ENCODE assay signal across 9 cellular contexts in genomic region chr13:100646030-100646673, GRCh38. TPM values are rescaled to one million over a fixed set of nuclear protein-coding genes. Genes with fewer than 3 reads are reported as not detected.
DNase-seq lines count a peak whose midpoint lies in the region; ATAC-seq and TF ChIP-seq lines count a peak whose summit lies in the region.
"Had no signal": no experiment of that assay in that cellular context is flagged by ENCODE, and none has a peak within 500 bp of the region (broad histone marks: within the 10 kb centered on the region; RNA-seq: fewer than 3 reads in every experiment).

No MANE protein-coding gene starts in this region.

- H3K27me3 Mint-ChIP-seq in activated naive CD4-positive, alpha-beta T cell treated with anti-CD3 and anti-CD28 coated beads for 36 hours (ENCODE audit: low read depth): no peaks in the 10 kb centered on the region
- H3K27me3 Mint-ChIP-seq: naive B cell had no signal

- intact Hi-C loops in activated naive CD4-positive, alpha-beta T cell treated with anti-CD3 and anti-CD28 coated beads for 36 hours (cut with micrococcal nuclease): no loop called here
- intact Hi-C loops in upper lobe of right lung (cut with DNase I) (no loop called here), psoas muscle (cut with DNase I) (no loop called here)

- in situ Hi-C loops in SK-MEL-5 (cut with HindIII; ENCODE audit: low pct_unique_long_range_greater_than_20kb, low sequenced_read_pairs): no loop called here

- H3K4me3 Mint-ChIP-seq in activated naive CD4-positive, alpha-beta T cell treated with anti-CD3 and anti-CD28 coated beads for 36 hours: no peak overlapping the region
- H3K4me3 Mint-ChIP-seq: naive B cell had no signal

- H3K27me3 ChIP-seq in upper lobe of right lung: no peaks in the 10 kb centered on the region
- no peaks in the 10 kb centered on the region for H3K27me3 ChIP-seq in psoas muscle (ENCODE audit: insufficient read depth in 3 of 3, low read length in 2 of 3)

- H3K36me3 Mint-ChIP-seq in activated naive CD4-positive, alpha-beta T cell treated with anti-CD3 and anti-CD28 coated beads for 36 hours (ENCODE audit: low read depth): peaks cover 23% of the 10 kb centered on the region

- WGBS in psoas muscle, 3 donors: 84 to 88% (median 85%) methylated on average over 12 of the region's 12 CpGs

- H3K27ac ChIP-seq in upper lobe of right lung (no peak overlapping the region), psoas muscle (no peak overlapping the region)

- no peaks in the 10 kb centered on the region for H3K9me3 ChIP-seq in upper lobe of right lung
- H3K9me3 ChIP-seq in psoas muscle: no peaks in the 10 kb centered on the region

- no peaks in the 10 kb centered on the region for H3K9me3 Mint-ChIP-seq in activated naive CD4-positive, alpha-beta T cell treated with anti-CD3 and anti-CD28 coated beads for 36 hours
- H3K9me3 Mint-ChIP-seq: naive B cell had no signal

- H3K27ac Mint-ChIP-seq in activated naive CD4-positive, alpha-beta T cell treated with anti-CD3 and anti-CD28 coated beads for 36 hours: no peak overlapping the region
- H3K27ac Mint-ChIP-seq: naive B cell had no signal

- H3K4me3 ChIP-seq in upper lobe of right lung (no peak overlapping the region), psoas muscle (no peak overlapping the region)

- H3K36me3 ChIP-seq in upper lobe of right lung (peaks cover 9% of the 10 kb centered on the region), psoas muscle (ENCODE audit: insufficient read depth in 1 of 2, low read depth in 1 of 2) (peaks cover 0 to 10% of the 10 kb centered on the region in 2 donors)

- TF ChIP-seq CTCF in upper lobe of right lung (IDR thresholded peaks at IDR 0.05) (peak; percentile 20), psoas muscle (IDR thresholded peaks at IDR 0.05) (no peak)

- ATAC-seq in upper lobe of right lung (no peak), psoas muscle (no peak)

- no peaks in the 10 kb centered on the region for H3K4me1 ChIP-seq in upper lobe of right lung
- peaks cover 8% of the 10 kb centered on the region for H3K4me1 ChIP-seq in psoas muscle

- no peaks in the 10 kb centered on the region for H3K4me1 Mint-ChIP-seq in activated naive CD4-positive, alpha-beta T cell treated with anti-CD3 and anti-CD28 coated beads for 36 hours (ENCODE audit: low read depth)
- H3K4me1 Mint-ChIP-seq: naive B cell had no signal

- peak; percentile 10 for DNase-seq in activated naive CD4-positive, alpha-beta T cell treated with anti-CD3 and anti-CD28 coated beads for 36 hours
- DNase-seq in activated naive CD4-positive, alpha-beta T cell treated with Interleukin-2 at 50 U/mL for 16 hours: no peak
- DNase-seq in SK-MEL-5 (ENCODE audit: low read depth, low spot score) (peak; percentile 58), hippocampal formation (lab: John Stamatoyannopoulos, UW) (peak; percentile 66 to 68), upper lobe of right lung (no peak), psoas muscle (no peak)
- DNase-seq in effector CD8-positive, alpha-beta T cell (lab: John Stamatoyannopoulos, UW): no peak
- DNase-seq in stimulated activated CD4-positive, alpha-beta T cell treated with anti-CD3 and anti-CD28 coated beads, Interleukin-4, amount 100 ng/mL, for 1 hour: no peak
- DNase-seq: naive B cell had no signal

- CTCF ChIA-PET in activated naive CD4-positive, alpha-beta T cell treated with anti-CD3 and anti-CD28 coated beads for 36 hours (lab: Charles Lee): interaction anchor here (1.4 kb wide), 1 partner anchor 13 kb away, joined by 3 read pairs; no protein-coding TSS in a partner anchor

RNA-seq across cellular contexts. Expression of gene TMTC4, which starts 28.4 kb away (rescaled TPM):
- total RNA-seq in activated naive CD4-positive, alpha-beta T cell treated with anti-CD3 and anti-CD28 coated beads for 36 hours: 10 to 100 TPM; 16.1 to 18.5 TPM
- 17.8 and 18.0 TPM in 2 replicates for total RNA-seq in SK-MEL-5 (2014; rRNA removed; shearing (Covaris generic))
- 13.3 and 22.4 TPM in 2 replicates for polyA plus RNA-seq in SK-MEL-5 (2015; cell fraction: cytosol; rRNA removed)
- 53.5 and 69.8 TPM in 2 replicates for polyA plus RNA-seq in SK-MEL-5 (2015; cell fraction: nucleus; rRNA removed)
- 17.5 TPM for total RNA-seq in upper lobe of right lung
- 10 to 100 TPM in 1 of 4 donors, 1 to 10 TPM in 3; 6.8 to 10.1 (median 7.4) TPM for total RNA-seq in psoas muscle
- polyA plus RNA-seq in psoas muscle: 1 to 10 TPM; 3.6 to 8.5 (median 4.1) TPM

RNA-seq across cellular contexts. Expression of gene GGACT, which starts 57.6 kb away (rescaled TPM):
- total RNA-seq in activated naive CD4-positive, alpha-beta T cell treated with anti-CD3 and anti-CD28 coated beads for 36 hours: 1 to 10 TPM; 3.9 to 6.6 TPM
- total RNA-seq in SK-MEL-5 (2014; rRNA removed; shearing (Covaris generic)): 4.5 and 9.2 TPM in 2 replicates
- 8.3 and 10.4 TPM in 2 replicates for polyA plus RNA-seq in SK-MEL-5 (2015; cell fraction: cytosol; rRNA removed)
- 2.4 and 2.8 TPM in 2 replicates for polyA plus RNA-seq in SK-MEL-5 (2015; cell fraction: nucleus; rRNA removed)
- total RNA-seq in upper lobe of right lung (4.7 TPM), psoas muscle (1 to 10 TPM; 1.6 to 4.4 (median 2.6) TPM)
- under 1 TPM; 0.44 to 0.79 (median 0.70) TPM for polyA plus RNA-seq in psoas muscle

Comparison
In these comparisons a context has a peak if more than half of its experiments do, and no peak if none do; other contexts are left out.
1. DNase-seq: peak in activated naive CD4-positive, alpha-beta T cell treated with anti-CD3 and anti-CD28 coated beads for 36 hours (single experiment), SK-MEL-5 (single experiment) and hippocampal formation (2 of 2); none in activated naive CD4-positive, alpha-beta T cell treated with Interleukin-2 at 50 U/mL for 16 hours (single experiment), upper lobe of right lung (single experiment), effector CD8-positive, alpha-beta T cell (single experiment), psoas muscle (0 of 2) and stimulated activated CD4-positive, alpha-beta T cell treated with anti-CD3 and anti-CD28 coated beads, Interleukin-4, amount 100 ng/mL, for 1 hour (single experiment).